Comparison of ENCODE assay signal across 13 cellular contexts in the genomic region with DNA sequence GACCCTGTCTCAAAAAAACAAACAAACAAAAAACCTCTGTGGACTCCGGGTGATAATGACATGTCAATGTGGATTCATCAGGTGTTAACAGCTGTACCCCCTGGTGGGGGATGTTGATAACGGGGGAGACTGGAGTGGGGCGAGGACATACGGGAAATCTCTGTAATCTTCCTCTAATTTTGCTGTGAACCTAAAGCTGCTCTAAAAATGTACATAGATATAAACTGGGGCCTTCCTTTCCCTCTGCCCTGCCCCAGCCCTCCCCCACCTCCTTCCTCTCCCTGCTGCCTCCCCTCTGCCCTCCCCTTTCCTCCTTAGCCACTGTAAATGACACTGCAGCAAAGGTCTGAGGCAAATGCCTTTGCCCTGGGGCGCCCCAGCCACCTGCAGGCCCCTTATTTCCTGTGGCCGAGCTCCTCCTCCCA. TPM values are rescaled to one million over a fixed set of nuclear protein-coding genes. Genes with fewer than 3 reads are reported as not detected.
DNase-seq lines count a peak whose midpoint lies in the region; ATAC-seq and TF ChIP-seq lines count a peak whose summit lies in the region.
"Had no signal": no experiment of that assay in that cellular context is flagged by ENCODE, and none has a peak within 500 bp of the region (broad histone marks: within the 10 kb centered on the region; RNA-seq: fewer than 3 reads in every experiment).

No MANE protein-coding gene starts in this region.

- H3F3A ChIP-seq in GM23248 (ENCODE audit: insufficient read depth) = no peaks in the 10 kb centered on the region

- H3K79me1 ChIP-seq in trophoblast cell (ENCODE audit: low read length) = no peaks in the 10 kb centered on the region

- peak overlapping the region; percentile 64 for H3K27ac ChIP-seq in cardiac muscle cell
- H3K27ac ChIP-seq in trophoblast cell (ENCODE audit: low read depth, low read length) = no peak overlapping the region
- H3K27ac ChIP-seq in GM23248 = no peak overlapping the region
- H3K27ac ChIP-seq: SK-N-MC, thyroid gland had no signal

- H4K12ac ChIP-seq in trophoblast cell (ENCODE audit: low read depth, low read length) = no peak overlapping the region

- H3K18ac ChIP-seq in trophoblast cell (ENCODE audit: low read length) = no peak overlapping the region

- no peaks in the 10 kb centered on the region for H3K27me3 ChIP-seq in cardiac muscle cell
- no peaks in the 10 kb centered on the region for H3K27me3 ChIP-seq in trophoblast cell (ENCODE audit: insufficient read depth, low read length)
- H3K27me3 ChIP-seq in GM23248 (replicated peaks; ENCODE audit: insufficient read depth) = no peaks in the 10 kb centered on the region
- H3K27me3 ChIP-seq: heart right ventricle, thyroid gland had no signal

- no peak overlapping the region for H3K14ac ChIP-seq in trophoblast cell (ENCODE audit: low read length)

- H3K9me3 ChIP-seq in cardiac muscle cell (ENCODE audit: low read depth) = no peaks in the 10 kb centered on the region
- H3K9me3 ChIP-seq in trophoblast cell (ENCODE audit: insufficient read depth, low read depth, low read length) = no peaks in the 10 kb centered on the region
- H3K9me3 ChIP-seq in GM23248 (ENCODE audit: low read depth) = no peaks in the 10 kb centered on the region
- H3K9me3 ChIP-seq: HAP-1, heart right ventricle, thyroid gland had no signal

- no peak overlapping the region for H3K4me2 ChIP-seq in trophoblast cell (ENCODE audit: low read length)
- H3K4me2 ChIP-seq in GM23248 (ENCODE audit: unreplicated experiment) = no peak overlapping the region

- H3K79me2 ChIP-seq in trophoblast cell (ENCODE audit: control insufficient read depth, insufficient read depth, low read length, poor library complexity) = no peaks in the 10 kb centered on the region
- H3K79me2 ChIP-seq in GM23248 (ENCODE audit: insufficient read depth) = no peaks in the 10 kb centered on the region

- no peak overlapping the region for H3K9ac ChIP-seq in trophoblast cell (ENCODE audit: low read length)
- H3K9ac ChIP-seq in GM23248 = no peak overlapping the region

- H3K4me3 ChIP-seq in cardiac muscle cell (no peak overlapping the region), trophoblast cell (ENCODE audit: low read depth, low read length) (no peak overlapping the region), GM23248 (no peak overlapping the region)
- H3K4me3 ChIP-seq: HAP-1, heart right ventricle, SK-N-MC, thyroid gland had no signal

- in situ Hi-C loops in GM23248 (cut with MboI) = no loop called here

- peaks cover 15% of the 10 kb centered on the region for H3K36me3 ChIP-seq in cardiac muscle cell
- peaks cover 37 to 43% of the 10 kb centered on the region in 2 experiments for H3K36me3 ChIP-seq in trophoblast cell (ENCODE audit: control insufficient read depth in 1 of 2, insufficient read depth in 2 of 2, low read length in 2 of 2)
- H3K36me3 ChIP-seq in GM23248 (ENCODE audit: low read depth) = no peaks in the 10 kb centered on the region

- DNase-seq in cardiac muscle cell (ENCODE audit: low read depth in 1 of 2, low spot score in 1 of 2) = peak; percentile 9 to 12
- DNase-seq in Right ventricle myocardium inferior (ENCODE audit: missing footprints) = no peak
- no peak for DNase-seq in left ventricle myocardium superior
- no peak for DNase-seq in trophoblast cell
- no peak for DNase-seq in GM23248
- DNase-seq: CD8-positive, alpha-beta memory T cell; heart right ventricle; thyroid gland had no signal

- no peaks in the 10 kb centered on the region for H4K20me1 ChIP-seq in GM23248 (ENCODE audit: insufficient read depth)

- WGBS in trophoblast cell (ENCODE audit: extremely low coverage, insufficient coverage, insufficient read length) = no CpG with 5 or more reads among the region's 6 CpGs
- WGBS in GM23248 (ENCODE audit: low coverage in 1 of 2, low lambda C conversion rate in 2 of 2, missing lambda C conversion rate in 2 of 2), 2 experiments = 74 to 82% methylated on average over 4 to 6 of the region's 6 CpGs

- no peaks in the 10 kb centered on the region for H3K9me2 ChIP-seq in GM23248 (ENCODE audit: insufficient read depth)

- no peak overlapping the region for H3K23ac ChIP-seq in trophoblast cell (ENCODE audit: low read length)

- no peak overlapping the region for H4K8ac ChIP-seq in trophoblast cell (ENCODE audit: low read depth, low read length)

- H2BK120ac ChIP-seq in trophoblast cell (ENCODE audit: insufficient read depth, low read length, poor library complexity) = no peak overlapping the region

- H2AK5ac ChIP-seq in trophoblast cell (ENCODE audit: low read length) = no peak overlapping the region

- no peak overlapping the region for H2BK5ac ChIP-seq in trophoblast cell (ENCODE audit: low read depth, low read length, poor library complexity)

- ATAC-seq in Right ventricle myocardium inferior (no peak), SK-N-SH treated with all-trans-retinoic acid at 6 μM for 48 hours (peak; percentile 8; the same call in 2 of the 3 replicates), left ventricle myocardium superior (peak; percentile 2), HG02840 (IDR thresholded peaks at IDR 0.05; ENCODE audit: low FRiP score, unreplicated experiment) (no peak), HG02759 (IDR thresholded peaks at IDR 0.05; ENCODE audit: unreplicated experiment) (no peak)

- H2BK12ac ChIP-seq in trophoblast cell (ENCODE audit: low read length) = no peak overlapping the region

- no peak overlapping the region for H2AFZ ChIP-seq in trophoblast cell (ENCODE audit: insufficient read depth, low read length, poor library complexity)
- H2AFZ ChIP-seq in GM23248 = no peak overlapping the region

- H4K91ac ChIP-seq in trophoblast cell (ENCODE audit: low read depth, low read length) = no peak overlapping the region

- intact Hi-C loops in Right ventricle myocardium inferior (cut with DNase I) (no loop called here), left ventricle myocardium superior (cut with micrococcal nuclease) (no loop called here)

- peaks cover 18% of the 10 kb centered on the region for H3K4me1 ChIP-seq in cardiac muscle cell (ENCODE audit: low read depth)
- H3K4me1 ChIP-seq in trophoblast cell (ENCODE audit: control insufficient read depth in 1 of 2, insufficient read depth in 2 of 2, low read length in 2 of 2) = peaks cover 13 to 14% of the 10 kb centered on the region in 2 experiments
- H3K4me1 ChIP-seq in GM23248 (ENCODE audit: insufficient read depth) = peaks cover under 1% of the 10 kb centered on the region; the same call in 1 of the 2 replicates
- H3K4me1 ChIP-seq: HAP-1, thyroid gland had no signal

- TF ChIP-seq CTCF in cardiac muscle cell (IDR thresholded peaks at IDR 0.05; ENCODE audit: low read depth, low read length) = no peak

- no peak overlapping the region for H3K4ac ChIP-seq in trophoblast cell (ENCODE audit: low read depth, low read length)

TF ChIP-seq in SK-N-SH treated with all-trans-retinoic acid at 6 μM for 48 hours, 23 proteins besides CTCF, POLR2A, EP300 and RAD21:
- no peak for TF ChIP-seq OSR1 (CRISPR knock-in tag; IDR thresholded peaks at IDR 0.05)
- TF ChIP-seq ZNF8 (CRISPR knock-in tag; IDR thresholded peaks at IDR 0.05) = no peak
- no peak for TF ChIP-seq ISL1 (CRISPR knock-in tag; IDR thresholded peaks at IDR 0.05)
- no peak for TF ChIP-seq ZFP3 (CRISPR knock-in tag; IDR thresholded peaks at IDR 0.05)
- TF ChIP-seq GLIS3 (CRISPR knock-in tag; IDR thresholded peaks at IDR 0.05) = no peak
- TF ChIP-seq CSDC2 (CRISPR knock-in tag; IDR thresholded peaks at IDR 0.05) = no peak
- no peak for TF ChIP-seq TCF4 (CRISPR knock-in tag; IDR thresholded peaks at IDR 0.05; ENCODE audit: borderline replicate concordance)
- no peak for TF ChIP-seq ZNF565 (CRISPR knock-in tag; conservative IDR thresholded peaks at IDR 0.05; ENCODE audit: low read depth)
- no peak for TF ChIP-seq BACH2 (CRISPR knock-in tag; IDR thresholded peaks at IDR 0.05; ENCODE audit: borderline replicate concordance)
- TF ChIP-seq ARNTL (CRISPR knock-in tag; IDR thresholded peaks at IDR 0.05; ENCODE audit: borderline replicate concordance, low read depth) = no peak
TF ChIP-seq in SK-N-SH treated with all-trans-retinoic acid at 6 μM for 48 hours: peak in this region for 0.

RNA-seq across cellular contexts. Expression of a gene that starts 1.4 kb away (rescaled TPM):
- total RNA-seq in cardiac muscle cell = 1.1 and 1.6 TPM in 2 replicates
- polyA plus RNA-seq in cardiac muscle cell = 0.73 and 1.3 TPM in 2 replicates
- total RNA-seq in Right ventricle myocardium inferior = 7.7 TPM
- total RNA-seq in left ventricle myocardium superior = 7.2 TPM
- 1.3 and 1.6 TPM in 2 replicates for polyA plus RNA-seq in trophoblast cell (2013)
- 0.22 TPM in 1 of 2 replicates, not detected in the other for total RNA-seq in GM23248 (2014; rRNA removed; shearing (Covaris generic))
- polyA plus RNA-seq in GM23248 (2016; fragmentation: Nextera tagmentation; extraction: Ambion mirVana) = 0.13 TPM in 1 of 2 replicates, not detected in the other
- polyA plus RNA-seq: CD8-positive, alpha-beta memory T cell had no signal

RNA-seq across cellular contexts. Expression of a gene that starts 29.6 kb away (rescaled TPM):
- total RNA-seq in cardiac muscle cell (83.5 and 99.5 TPM in 2 replicates), Right ventricle myocardium inferior (58.0 TPM), left ventricle myocardium superior (60.8 TPM)
- polyA plus RNA-seq in cardiac muscle cell (81.5 and 84.0 TPM in 2 replicates), GM23248 (2016; fragmentation: Nextera tagmentation; extraction: Ambion mirVana) (33.5 and 34.4 TPM in 2 replicates)
- polyA plus RNA-seq in trophoblast cell (2013) = 48.5 and 48.9 TPM in 2 replicates
- total RNA-seq in GM23248 (2014; rRNA removed; shearing (Covaris generic)) = 33.6 and 40.1 TPM in 2 replicates

Comparison
In these comparisons a context has a peak if more than half of its experiments do, and no peak if none do; other contexts are left out.
1. DNase-seq: peak in cardiac muscle cell (2 of 2); none in Right ventricle myocardium inferior (single experiment), left ventricle myocardium superior (single experiment), trophoblast cell (0 of 2) and GM23248 (single experiment).
2. ATAC-seq: peak in SK-N-SH treated with all-trans-retinoic acid at 6 μM for 48 hours (single experiment) and left ventricle myocardium superior (single experiment); none in Right ventricle myocardium inferior (single experiment), HG02840 (single experiment) and HG02759 (single experiment).